Comparison of ENCODE assay signal across 8 cellular contexts in genomic region chr18:77101410-77102245, GRCh38. TPM values are rescaled to one million over a fixed set of nuclear protein-coding genes. Genes with fewer than 3 reads are reported as not detected.
A peak's percentile ranks its signal among the peaks of the same experiment; 100 is the strongest.
DNase-seq lines count a peak whose midpoint lies in the region; ATAC-seq and TF ChIP-seq lines count a peak whose summit lies in the region.

No MANE protein-coding gene starts in this region.

- H3K36me3 Mint-ChIP-seq in mesothelial cell of epicardium = peaks cover 3% of the 10 kb centered on the region

- TF ChIP-seq EP300 in stomach (IDR thresholded peaks at IDR 0.05) = no peak

- H3K4me3 Mint-ChIP-seq in mesothelial cell of epicardium = peak overlapping the region; percentile 36

- H3K27ac Mint-ChIP-seq in mesothelial cell of epicardium = peak overlapping the region; percentile 97

- peak overlapping the region; percentile 80 to 97 (median 89) for H3K4me2 ChIP-seq in BLaER1 treated with 17β-estradiol and CSF1 and Interleukin-3, amounts not matched to agents 10 nM and 100 nM

- peaks cover 2% of the 10 kb centered on the region for H3K27me3 Mint-ChIP-seq in mesothelial cell of epicardium (ENCODE audit: low read depth)

- peaks cover 84% of the 10 kb centered on the region for H3K4me1 Mint-ChIP-seq in mesothelial cell of epicardium

- peaks cover 0 to 5% (median 0%) of the 10 kb centered on the region in 11 experiments; a peak in 1 of 22 replicates for H3K9me3 ChIP-seq in BLaER1 treated with 17β-estradiol and CSF1 and Interleukin-3, amounts not matched to agents 10 nM and 100 nM (replicated peaks in 1 of 11)
- no peaks in the 10 kb centered on the region for H3K9me3 ChIP-seq in stomach

- peaks cover 0 to 76% (median 9%) of the 10 kb centered on the region in 11 experiments; a peak in 10 of 22 replicates for H4K20me1 ChIP-seq in BLaER1 treated with 17β-estradiol and CSF1 and Interleukin-3, amounts not matched to agents 10 nM and 100 nM

- no peaks in the 10 kb centered on the region for H3K27me3 ChIP-seq in BLaER1 treated with 17β-estradiol and CSF1 and Interleukin-3, amounts not matched to agents 10 nM and 100 nM
- H3K27me3 ChIP-seq in stomach = no peaks in the 10 kb centered on the region

- H3K27ac ChIP-seq in BLaER1 treated with 17β-estradiol and CSF1 and Interleukin-3, amounts not matched to agents 10 nM and 100 nM = peak overlapping the region; percentile 75 to 94 (median 88)
- peak overlapping the region; percentile 67 to 88 for H3K27ac ChIP-seq in coronary artery
- H3K27ac ChIP-seq in stomach = peak overlapping the region; percentile 79 to 91 (median 89)

- WGBS in stomach, 5 donors = 41 to 69% (median 50%) methylated on average over 16 of the region's 16 CpGs

- peaks cover 55 to 86% (median 72%) of the 10 kb centered on the region in 11 experiments for H3K36me3 ChIP-seq in BLaER1 treated with 17β-estradiol and CSF1 and Interleukin-3, amounts not matched to agents 10 nM and 100 nM
- H3K36me3 ChIP-seq in stomach = peaks cover 0 to 21% (median 13%) of the 10 kb centered on the region in 4 donors

- peaks cover 93 to 100% (median 99%) of the 10 kb centered on the region in 10 experiments for H3K4me1 ChIP-seq in BLaER1 treated with 17β-estradiol and CSF1 and Interleukin-3, amounts not matched to agents 10 nM and 100 nM
- H3K4me1 ChIP-seq in stomach = peaks cover 69 to 99% (median 77%) of the 10 kb centered on the region in 4 donors

- peak overlapping the region; percentile 70 to 83 (median 77) for H3K9ac ChIP-seq in BLaER1 treated with 17β-estradiol and CSF1 and Interleukin-3, amounts not matched to agents 10 nM and 100 nM

- H3K9me3 Mint-ChIP-seq in mesothelial cell of epicardium = no peaks in the 10 kb centered on the region

- intact Hi-C loops in stomach (cut with DNase I; ENCODE audit: low total_unique reads) = no loop called here

- no peak for TF ChIP-seq CTCF in coronary artery (IDR thresholded peaks at IDR 0.05)
- TF ChIP-seq CTCF in mesothelial cell of epicardium (IDR thresholded peaks at IDR 0.05; ENCODE audit: unreplicated experiment) = no peak
- no peak for TF ChIP-seq CTCF in stomach (IDR thresholded peaks at IDR 0.05)

- ATAC-seq in GM19455 (IDR thresholded peaks at IDR 0.05; ENCODE audit: unreplicated experiment) = peak; percentile 33
- peak; percentile 26 for ATAC-seq in HG03521 (IDR thresholded peaks at IDR 0.05; ENCODE audit: unreplicated experiment)

- peak overlapping the region in 9 of 10 experiments; percentile 21 to 60 (median 38); a peak in 16 of 20 replicates for H3K4me3 ChIP-seq in BLaER1 treated with 17β-estradiol and CSF1 and Interleukin-3, amounts not matched to agents 10 nM and 100 nM
- H3K4me3 ChIP-seq in coronary artery = peak overlapping the region; percentile 8
- peak overlapping the region in 1 of 4 donors; percentile 0 for H3K4me3 ChIP-seq in stomach

- DNase-seq in T-helper 22 cell (ENCODE audit: low read depth) (peak; percentile 36), coronary artery (ENCODE audit: low spot score) (peak; percentile 86), mesothelial cell of epicardium (ENCODE audit: low spot score in 2 of 2, unreplicated experiment in 2 of 2) (no peak), stomach (peak; percentile 76), NCI-H446 treated with DMSO at 0.1 percent for 48 hours (lab: John Stamatoyannopoulos, UW) (no peak)

- TF ChIP-seq POLR2A in stomach (IDR thresholded peaks at IDR 0.05) = no peak

RNA-seq across cellular contexts. Expression of gene MBP, which starts 31.0 kb away (rescaled TPM):
- total RNA-seq in mesothelial cell of epicardium (19.1 to 20.8 TPM (median 20.6 TPM) in 3 replicates), stomach (100 to 1,000 TPM in 1 of 5 donors, 10 to 100 TPM in 4; 30.4 to 407 (median 43.8) TPM)
- 10 to 100 TPM in 1 of 3 donors, 1 to 10 TPM in 2; 7.9 to 16.8 (median 8.1) TPM for polyA plus RNA-seq in stomach

Comparison
In these comparisons a context has a peak if more than half of its experiments do, and no peak if none do; other contexts are left out.
1. DNase-seq: peak in T-helper 22 cell (single experiment), coronary artery (single experiment) and stomach (single experiment); none in mesothelial cell of epicardium (0 of 2) and NCI-H446 treated with DMSO at 0.1 percent for 48 hours (single experiment).
2. Peak in every context shown above with its lines, with median percentiles within 50 percentile points of each other: H3K27ac ChIP-seq.